In genomic region chr14:68800361-68800760, GRCh38 we compare ENCODE assay signal across 16 cellular contexts. TPM values are rescaled to one million over a fixed set of nuclear protein-coding genes. Genes with fewer than 3 reads are reported as not detected.
A peak's percentile ranks its signal among the peaks of the same experiment; 100 is the strongest.
DNase-seq lines count a peak whose midpoint lies in the region; ATAC-seq, FAIRE-seq and TF ChIP-seq lines count a peak whose summit lies in the region.
"Had no signal": no experiment of that assay in that cellular context is flagged by ENCODE, and none has a peak within 500 bp of the region (broad histone marks: within the 10 kb centered on the region; RNA-seq: fewer than 3 reads in every experiment).

No MANE protein-coding gene starts in this region.

- intact Hi-C loops in activated CD8-positive, alpha-beta T cell treated with anti-CD3 and anti-CD28 coated beads for 36 hours (cut with micrococcal nuclease), result no loop called here

- peaks cover 49% of the 10 kb centered on the region for H3K4me1 Mint-ChIP-seq in activated CD8-positive, alpha-beta T cell treated with anti-CD3 and anti-CD28 coated beads for 36 hours (ENCODE audit: low read depth)
- peaks cover 37% of the 10 kb centered on the region for H3K4me1 Mint-ChIP-seq in activated CD8-positive, alpha-beta T cell treated with anti-CD3 and anti-CD28 coated beads, Interleukin-2, amount 10 ng/mL, durations not matched to agents 7 days and 5 days (ENCODE audit: low read depth)
- peaks cover 36 to 65% of the 10 kb centered on the region in 2 donors for H3K4me1 Mint-ChIP-seq in stimulated activated naive B cell treated with anti-CD40 and anti-IgM and Interleukin-4, amounts not matched to agents 10 μg/mL and 1 μg/mL and 100 μg/mL, for 72 hours

- no peak overlapping the region for H3K4me3 Mint-ChIP-seq in activated CD8-positive, alpha-beta T cell treated with anti-CD3 and anti-CD28 coated beads for 36 hours
- H3K4me3 Mint-ChIP-seq in activated CD8-positive, alpha-beta T cell treated with anti-CD3 and anti-CD28 coated beads, Interleukin-2, amount 10 ng/mL, durations not matched to agents 7 days and 5 days, result no peak overlapping the region
- H3K4me3 Mint-ChIP-seq in stimulated activated naive B cell treated with anti-CD40 and anti-IgM and Interleukin-4, amounts not matched to agents 10 μg/mL and 1 μg/mL and 100 μg/mL, for 72 hours, result no peak overlapping the region

- H3K27ac Mint-ChIP-seq in activated CD8-positive, alpha-beta T cell treated with anti-CD3 and anti-CD28 coated beads for 36 hours, result peak overlapping the region; percentile 70
- no peak overlapping the region for H3K27ac Mint-ChIP-seq in activated CD8-positive, alpha-beta T cell treated with anti-CD3 and anti-CD28 coated beads, Interleukin-2, amount 10 ng/mL, durations not matched to agents 7 days and 5 days
- H3K27ac Mint-ChIP-seq in stimulated activated naive B cell treated with anti-CD40 and anti-IgM and Interleukin-4, amounts not matched to agents 10 μg/mL and 1 μg/mL and 100 μg/mL, for 72 hours, result peak overlapping the region; percentile 73
- H3K27ac Mint-ChIP-seq: activated naive CD4-positive, alpha-beta T cell treated with anti-CD3 and anti-CD28 coated beads, Interleukin-2, amount 50 U/mL, for 72 hours had no signal

- CTCF ChIA-PET in activated CD8-positive, alpha-beta T cell treated with anti-CD3 and anti-CD28 coated beads for 36 hours (lab: Charles Lee), result interaction anchor here (1.0 to 5.8 kb wide), 3 partner anchors 11 to 15 kb away, joined by 3 to 44 read pairs (median 3); no protein-coding TSS in a partner anchor
- CTCF ChIA-PET in activated CD8-positive, alpha-beta T cell treated with anti-CD3 and anti-CD28 coated beads, Interleukin-2, amount 10 ng/mL, durations not matched to agents 7 days and 5 days (lab: Charles Lee), result interaction anchor here (0.9 to 1.4 kb wide), 4 partner anchors 9 to 16 kb away, joined by 3 to 10 read pairs (median 6); no protein-coding TSS in a partner anchor

- no peaks in the 10 kb centered on the region for H3K27me3 Mint-ChIP-seq in activated CD8-positive, alpha-beta T cell treated with anti-CD3 and anti-CD28 coated beads for 36 hours
- H3K27me3 Mint-ChIP-seq in activated CD8-positive, alpha-beta T cell treated with anti-CD3 and anti-CD28 coated beads, Interleukin-2, amount 10 ng/mL, durations not matched to agents 7 days and 5 days (ENCODE audit: low read depth), result no peaks in the 10 kb centered on the region
- no peaks in the 10 kb centered on the region for H3K27me3 Mint-ChIP-seq in stimulated activated naive B cell treated with anti-CD40 and anti-IgM and Interleukin-4, amounts not matched to agents 10 μg/mL and 1 μg/mL and 100 μg/mL, for 72 hours

- no peak for DNase-seq in activated CD8-positive, alpha-beta T cell treated with anti-CD3 and anti-CD28 coated beads for 36 hours
- no peak for DNase-seq in activated CD8-positive, alpha-beta T cell treated with anti-CD3 and anti-CD28 coated beads, Interleukin-2, amount 10 ng/mL, durations not matched to agents 7 days and 5 days
- DNase-seq in RCC 7860 (ENCODE audit: low spot score) (peak; percentile 33), epithelial cell of esophagus (ENCODE audit: low read depth) (peak; percentile 57), HT-29 (ENCODE audit: low spot score) (no peak)
- no peak for DNase-seq in stimulated activated naive B cell treated with anti-CD40 and anti-IgM and Interleukin-4, amounts not matched to agents 10 μg/mL and 1 μg/mL and 100 μg/mL, for 72 hours
- DNase-seq: mesendoderm; stimulated activated CD4-positive, alpha-beta T cell treated with anti-CD3 and anti-CD28 coated beads, Interleukin-12 subunit alpha, Interleukin-12 subunit beta, amount 100 ng/mL, for 4 hours; T-helper 2 cell; transverse colon had no signal

- no peak overlapping the region for H3K4me3 ChIP-seq in epithelial cell of esophagus (ENCODE audit: low read length)
- H3K4me3 ChIP-seq: ovary, Peyer's patch, transverse colon had no signal

- peaks cover 16% of the 10 kb centered on the region for H3K36me3 Mint-ChIP-seq in activated CD8-positive, alpha-beta T cell treated with anti-CD3 and anti-CD28 coated beads for 36 hours (ENCODE audit: low read depth)
- H3K36me3 Mint-ChIP-seq in activated CD8-positive, alpha-beta T cell treated with anti-CD3 and anti-CD28 coated beads, Interleukin-2, amount 10 ng/mL, durations not matched to agents 7 days and 5 days (ENCODE audit: low read depth), result peaks cover 23% of the 10 kb centered on the region
- peaks cover 23 to 31% of the 10 kb centered on the region in 2 donors for H3K36me3 Mint-ChIP-seq in stimulated activated naive B cell treated with anti-CD40 and anti-IgM and Interleukin-4, amounts not matched to agents 10 μg/mL and 1 μg/mL and 100 μg/mL, for 72 hours

- no peak for ATAC-seq in activated CD8-positive, alpha-beta T cell treated with anti-CD3 and anti-CD28 coated beads for 36 hours
- no peak for ATAC-seq in activated CD8-positive, alpha-beta T cell treated with anti-CD3 and anti-CD28 coated beads, Interleukin-2, amount 10 ng/mL, durations not matched to agents 7 days and 5 days
- no peak for ATAC-seq in stimulated activated naive B cell treated with anti-CD40 and anti-IgM and Interleukin-4, amounts not matched to agents 10 μg/mL and 1 μg/mL and 100 μg/mL, for 72 hours (replicated peaks)
- ATAC-seq in HG03139 (IDR thresholded peaks at IDR 0.05; ENCODE audit: unreplicated experiment), result no peak
- ATAC-seq in HG02840 (IDR thresholded peaks at IDR 0.05; ENCODE audit: low FRiP score, unreplicated experiment), result no peak
- ATAC-seq: activated naive CD4-positive, alpha-beta T cell treated with anti-CD3 and anti-CD28 coated beads, Interleukin-2, amount 50 U/mL, for 72 hours had no signal

- POLR2A ChIA-PET in activated CD8-positive, alpha-beta T cell treated with anti-CD3 and anti-CD28 coated beads for 36 hours (lab: Charles Lee), result interaction anchor here (1.2 to 3.7 kb wide), 3 partner anchors 13 to 19 kb away, joined by 4 to 21 read pairs (median 9); no protein-coding TSS in a partner anchor
- POLR2A ChIA-PET in activated CD8-positive, alpha-beta T cell treated with anti-CD3 and anti-CD28 coated beads, Interleukin-2, amount 10 ng/mL, durations not matched to agents 7 days and 5 days (lab: Charles Lee), result interaction anchor here (0.6 to 2.5 kb wide), 2 partner anchors 10 to 16 kb away, joined by 3 to 12 read pairs; no protein-coding TSS in a partner anchor

- H3K9me3 Mint-ChIP-seq in activated CD8-positive, alpha-beta T cell treated with anti-CD3 and anti-CD28 coated beads for 36 hours, result peaks cover 20% of the 10 kb centered on the region
- peaks cover 43% of the 10 kb centered on the region for H3K9me3 Mint-ChIP-seq in activated CD8-positive, alpha-beta T cell treated with anti-CD3 and anti-CD28 coated beads, Interleukin-2, amount 10 ng/mL, durations not matched to agents 7 days and 5 days (ENCODE audit: insufficient read depth)
- H3K9me3 Mint-ChIP-seq in stimulated activated naive B cell treated with anti-CD40 and anti-IgM and Interleukin-4, amounts not matched to agents 10 μg/mL and 1 μg/mL and 100 μg/mL, for 72 hours, result peaks cover 10% of the 10 kb centered on the region in 2 donors

- FAIRE-seq in RCC 7860 (lab: Jason Lieb, UNC), result no peak
- FAIRE-seq: D721Med had no signal

- no peak for TF ChIP-seq CTCF in activated CD8-positive, alpha-beta T cell treated with anti-CD3 and anti-CD28 coated beads for 36 hours (IDR thresholded peaks at IDR 0.05)
- TF ChIP-seq CTCF in epithelial cell of esophagus (IDR thresholded peaks at IDR 0.05; ENCODE audit: insufficient read depth, low read depth, low read length, missing control alignments), result no peak

RNA-seq across cellular contexts. Expression of gene ZFP36L1, which starts 7.5 kb away (rescaled TPM):
- total RNA-seq in activated CD8-positive, alpha-beta T cell treated with anti-CD3 and anti-CD28 coated beads for 36 hours, result 10 to 100 TPM; 57.4 to 60.6 TPM
- total RNA-seq in activated CD8-positive, alpha-beta T cell treated with anti-CD3 and anti-CD28 coated beads, Interleukin-2, amount 10 ng/mL, durations not matched to agents 7 days and 5 days, result 10 to 100 TPM; 63.3 to 73.2 TPM
- total RNA-seq in HT-29 (2014; rRNA removed; shearing (Covaris generic)), result 83.8 and 88.6 TPM in 2 replicates

Comparison
In these comparisons a context has a peak if more than half of its experiments do, and no peak if none do; other contexts are left out.
1. DNase-seq: peak in RCC 7860 (single experiment) and epithelial cell of esophagus (single experiment); none in activated CD8-positive, alpha-beta T cell treated with anti-CD3 and anti-CD28 coated beads for 36 hours (single experiment), activated CD8-positive, alpha-beta T cell treated with anti-CD3 and anti-CD28 coated beads, Interleukin-2, amount 10 ng/mL, durations not matched to agents 7 days and 5 days (single experiment), stimulated activated naive B cell treated with anti-CD40 and anti-IgM and Interleukin-4, amounts not matched to agents 10 μg/mL and 1 μg/mL and 100 μg/mL, for 72 hours (single experiment) and HT-29 (single experiment).